ENCODE assay signal across 22 cellular contexts in the genomic region with DNA sequence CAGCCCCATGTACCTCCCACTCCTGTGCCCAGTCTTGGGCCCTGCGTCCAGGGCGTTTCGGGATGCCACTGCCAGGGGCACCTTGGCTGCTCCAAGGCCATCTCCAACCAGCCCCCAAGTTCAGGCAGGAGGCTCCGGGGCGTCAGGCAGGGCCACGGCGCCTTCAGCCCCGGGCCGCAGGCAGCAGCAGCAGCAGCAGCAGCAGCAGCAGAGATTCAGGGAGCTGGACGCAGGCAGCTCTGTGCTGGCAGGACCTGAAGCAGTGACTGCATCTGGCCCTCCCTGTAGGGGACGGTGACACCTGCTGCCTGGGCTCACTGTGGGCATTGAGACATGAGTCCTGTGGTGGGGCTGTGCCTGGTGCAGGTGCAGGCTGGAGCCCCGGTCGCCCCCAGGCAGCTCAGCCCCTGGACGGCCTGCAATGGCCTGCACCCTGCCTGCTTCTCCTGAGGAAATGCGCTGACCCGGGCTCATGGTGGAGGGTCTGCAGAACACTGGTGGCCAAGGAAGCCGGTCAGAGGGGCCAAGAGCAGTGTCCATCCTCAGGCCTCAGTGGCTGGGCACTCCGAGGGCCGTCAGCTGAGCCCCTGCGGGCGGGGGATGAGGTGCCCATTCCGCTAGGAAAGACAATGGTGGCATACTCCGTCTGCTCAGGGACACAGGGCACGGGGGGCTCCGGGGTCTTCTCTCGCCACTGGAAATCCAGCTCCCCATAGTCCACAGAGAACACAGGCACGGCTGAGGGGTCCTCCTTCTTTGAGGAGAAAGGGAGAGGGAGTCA. TPM values are rescaled to one million over a fixed set of nuclear protein-coding genes. Genes with fewer than 3 reads are reported as not detected.
DNase-seq lines count a peak whose midpoint lies in the region; ATAC-seq and TF ChIP-seq lines count a peak whose summit lies in the region.
"Had no signal": no experiment of that assay in that cellular context is flagged by ENCODE, and none has a peak within 500 bp of the region (broad histone marks: within the 10 kb centered on the region; RNA-seq: fewer than 3 reads in every experiment).

No MANE protein-coding gene starts in this region.

- H3K9ac ChIP-seq in H9 (ENCODE audit: extremely low read depth, insufficient read length, low read length) = no peak overlapping the region

- H3T11ph ChIP-seq in H9 (ENCODE audit: low read length) = no peak overlapping the region

- peaks cover 0 to 6% (median 0%) of the 10 kb centered on the region in 7 donors for H3K27me3 ChIP-seq in heart right ventricle
- H3K27me3 ChIP-seq in H9 (ENCODE audit: insufficient read depth, low read length) = no peaks in the 10 kb centered on the region
- H3K27me3 ChIP-seq: transverse colon had no signal

- H2BK20ac ChIP-seq in H9 (ENCODE audit: low read depth, low read length, poor library complexity, severe bottlenecking) = no peak overlapping the region

- H3K36me3 ChIP-seq in heart right ventricle = no peaks in the 10 kb centered on the region
- H3K36me3 ChIP-seq: transverse colon had no signal

- H3K4me2 ChIP-seq in H9 (ENCODE audit: insufficient read depth, insufficient read length, low read length) = no peak overlapping the region
- H3K4me2 ChIP-seq: GM23338 had no signal

- H3K4me3 ChIP-seq in heart right ventricle = no peak overlapping the region
- H3K4me3 ChIP-seq: GM23338, psoas muscle, transverse colon had no signal

- no peak overlapping the region for H3K4ac ChIP-seq in H9 (ENCODE audit: low read depth, low read length)

- intact Hi-C loops in Right ventricle myocardium inferior (cut with DNase I) = no loop called here
- intact Hi-C loops in heart right ventricle (cut with DNase I) = loop anchor here in 1 of 10 donors (10.0 kb wide), 1 partner anchor 116 kb away; a partner anchor contains a TSS

- no peaks in the 10 kb centered on the region for H4K20me1 ChIP-seq in H9 (ENCODE audit: control insufficient read depth, insufficient read depth, insufficient read length)

- H3K27ac ChIP-seq in heart right ventricle (no peak overlapping the region), H9 (ENCODE audit: insufficient read length, low read depth, low read length) (no peak overlapping the region)
- H3K27ac ChIP-seq: psoas muscle, RWPE1, transverse colon had no signal

- no peak overlapping the region for H2BK120ac ChIP-seq in H9 (ENCODE audit: low read depth, low read length, poor library complexity, severe bottlenecking)

- H3K4me1 ChIP-seq in heart right ventricle (peaks cover 8 to 22% (median 17%) of the 10 kb centered on the region in 9 donors), H9 (ENCODE audit: insufficient read depth, low read length) (no peaks in the 10 kb centered on the region)
- H3K4me1 ChIP-seq: psoas muscle had no signal

- H3K79me1 ChIP-seq in H9 (ENCODE audit: insufficient read depth, low read depth, low read length, poor library complexity, severe bottlenecking) = no peaks in the 10 kb centered on the region

- no peak overlapping the region for H3K56ac ChIP-seq in H9 (ENCODE audit: insufficient read length, low read depth, low read length)

- H2AFZ ChIP-seq in H9 (ENCODE audit: low read length) = no peak overlapping the region
- H2AFZ ChIP-seq: GM23338 had no signal

- peak; percentile 45 for DNase-seq in Right ventricle myocardium inferior (ENCODE audit: missing footprints)
- no peak for DNase-seq in heart right ventricle
- peak; percentile 30 for DNase-seq in H9
- peak; percentile 12 for DNase-seq in glutamatergic neuron
- DNase-seq in stimulated activated effector memory CD8-positive, alpha-beta T cell treated with anti-CD3 and anti-CD28 coated beads, Interleukin-12 subunit alpha, Interleukin-12 subunit beta, amount 100 ng/mL, for 72 hours (ENCODE audit: low spot score in 2 of 2) = peak in 1 of 2 donors; percentile 47
- DNase-seq in HUDEP-2 (lab: John Stamatoyannopoulos, UW; ENCODE audit: unreplicated experiment in 76 of 76) = no peak
- no peak for DNase-seq in NCI-H1694 (lab: John Stamatoyannopoulos, UW)
- DNase-seq: amniotic stem cell; naive thymus-derived CD8-positive, alpha-beta T cell; NCI-H146; NCI-H345; NK-92 treated with Interleukin-12 subunit alpha and Interleukin-12 subunit beta, amount 100 ng/mL, for 24 hours; psoas muscle; T-cell; transverse colon had no signal

- no peak overlapping the region for H2BK15ac ChIP-seq in H9 (ENCODE audit: low read depth, low read length)

- H4K8ac ChIP-seq in H9 (replicated peaks; ENCODE audit: insufficient read length, low read depth, low read length) = no peak overlapping the region

- H2AK5ac ChIP-seq in H9 (ENCODE audit: insufficient read length, low read length) = no peak overlapping the region

- H4K91ac ChIP-seq in H9 (ENCODE audit: insufficient read length, low read depth, low read length) = no peak overlapping the region

- 95 to 97% methylated on average over 27 of the region's 27 CpGs for WGBS in heart right ventricle, 2 donors
- WGBS in H9 (ENCODE audit: extremely low coverage, insufficient read length, low lambda C conversion rate) = no CpG with 5 or more reads among the region's 27 CpGs

- no peak overlapping the region; the same call in 1 of the 2 replicates for H3K14ac ChIP-seq in H9 (ENCODE audit: insufficient read depth, low read length)

- no peak overlapping the region for H3K23ac ChIP-seq in H9 (ENCODE audit: insufficient read length, low read depth, low read length)

- no peak overlapping the region for H3K27ac Mint-ChIP-seq in H9
- H3K27ac Mint-ChIP-seq in glutamatergic neuron (ENCODE audit: unreplicated experiment) = no peak overlapping the region
- H3K27ac Mint-ChIP-seq in stimulated activated effector memory CD8-positive, alpha-beta T cell treated with anti-CD3 and anti-CD28 coated beads, Interleukin-12 subunit alpha, Interleukin-12 subunit beta, amount 100 ng/mL, for 72 hours = peak overlapping the region; percentile 81
- H3K27ac Mint-ChIP-seq: GM23338; naive thymus-derived CD8-positive, alpha-beta T cell; T-cell had no signal

- H2BK12ac ChIP-seq in H9 (ENCODE audit: insufficient read length, low read depth, low read length) = no peak overlapping the region

- H3K79me2 ChIP-seq in H9 (ENCODE audit: insufficient read depth, low read length) = no peaks in the 10 kb centered on the region

- H3K18ac ChIP-seq in H9 (ENCODE audit: insufficient read length, low read depth, low read length) = no peak overlapping the region

- H3K4me1 Mint-ChIP-seq in H9 (no peaks in the 10 kb centered on the region), glutamatergic neuron (ENCODE audit: low read depth, unreplicated experiment) (no peaks in the 10 kb centered on the region)
- H3K4me1 Mint-ChIP-seq in stimulated activated effector memory CD8-positive, alpha-beta T cell treated with anti-CD3 and anti-CD28 coated beads, Interleukin-12 subunit alpha, Interleukin-12 subunit beta, amount 100 ng/mL, for 72 hours = peaks cover 36% of the 10 kb centered on the region
- H3K4me1 Mint-ChIP-seq: GM23338 had no signal

- H3K23me2 ChIP-seq in H9 (ENCODE audit: insufficient read length, low read depth, low read length, poor library complexity, severe bottlenecking) = no peaks in the 10 kb centered on the region

- H3K27me3 Mint-ChIP-seq in H9 (ENCODE audit: low read depth) (peaks cover 16% of the 10 kb centered on the region), glutamatergic neuron (ENCODE audit: unreplicated experiment) (peaks cover 9% of the 10 kb centered on the region)
- H3K27me3 Mint-ChIP-seq: CD4-positive, alpha-beta memory T cell had no signal

- H4K5ac ChIP-seq in H9 (ENCODE audit: insufficient read length, low read depth, low read length) = no peak overlapping the region

- TF ChIP-seq CTCF in heart right ventricle (IDR thresholded peaks at IDR 0.05) (no peak), H9 (conservative IDR thresholded peaks at IDR 0.05) (no peak), glutamatergic neuron (IDR thresholded peaks at IDR 0.05; ENCODE audit: partially characterized antibody, unreplicated experiment) (no peak)

- H3K9me3 ChIP-seq in heart right ventricle (no peaks in the 10 kb centered on the region), H9 (ENCODE audit: control insufficient read depth, low read depth, low read length) (no peaks in the 10 kb centered on the region)
- H3K9me3 ChIP-seq: psoas muscle, transverse colon had no signal

- no peak overlapping the region for H2BK5ac ChIP-seq in H9 (ENCODE audit: insufficient read length, low read length)

- H3K36me3 Mint-ChIP-seq in H9 (ENCODE audit: insufficient read depth in 1 of 3, low read depth in 3 of 3) = no peaks in the 10 kb centered on the region
- no peaks in the 10 kb centered on the region for H3K36me3 Mint-ChIP-seq in glutamatergic neuron (ENCODE audit: unreplicated experiment)
- peaks cover 73% of the 10 kb centered on the region for H3K36me3 Mint-ChIP-seq in stimulated activated effector memory CD8-positive, alpha-beta T cell treated with anti-CD3 and anti-CD28 coated beads, Interleukin-12 subunit alpha, Interleukin-12 subunit beta, amount 100 ng/mL, for 72 hours
- H3K36me3 Mint-ChIP-seq: naive thymus-derived CD8-positive, alpha-beta T cell; T-cell had no signal

- H3K4me3 Mint-ChIP-seq in H9 (no peak overlapping the region), glutamatergic neuron (ENCODE audit: unreplicated experiment) (no peak overlapping the region)
- H3K4me3 Mint-ChIP-seq in stimulated activated effector memory CD8-positive, alpha-beta T cell treated with anti-CD3 and anti-CD28 coated beads, Interleukin-12 subunit alpha, Interleukin-12 subunit beta, amount 100 ng/mL, for 72 hours = no peak overlapping the region
- H3K4me3 Mint-ChIP-seq: CD4-positive, alpha-beta memory T cell; GM23338; naive thymus-derived CD8-positive, alpha-beta T cell; T-cell had no signal

- H3K9me3 Mint-ChIP-seq in H9 (no peaks in the 10 kb centered on the region), glutamatergic neuron (ENCODE audit: unreplicated experiment) (peaks cover 7% of the 10 kb centered on the region)
- no peaks in the 10 kb centered on the region for H3K9me3 Mint-ChIP-seq in stimulated activated effector memory CD8-positive, alpha-beta T cell treated with anti-CD3 and anti-CD28 coated beads, Interleukin-12 subunit alpha, Interleukin-12 subunit beta, amount 100 ng/mL, for 72 hours
- H3K9me3 Mint-ChIP-seq: GM23338; naive thymus-derived CD8-positive, alpha-beta T cell; T-cell had no signal

- no peak for ATAC-seq in Right ventricle myocardium inferior
- ATAC-seq in heart right ventricle = no peak
- ATAC-seq in stimulated activated effector memory CD8-positive, alpha-beta T cell treated with anti-CD3 and anti-CD28 coated beads, Interleukin-12 subunit alpha, Interleukin-12 subunit beta, amount 100 ng/mL, for 72 hours = peak; percentile 25
- ATAC-seq in GM18868 (IDR thresholded peaks at IDR 0.05; ENCODE audit: unreplicated experiment) = no peak
- ATAC-seq: esophagus mucosa; naive thymus-derived CD8-positive, alpha-beta T cell; psoas muscle; T-cell had no signal

RNA-seq across cellular contexts. Expression of a gene that starts 8.0 kb away (rescaled TPM):
- total RNA-seq in Right ventricle myocardium inferior (1.2 TPM), heart right ventricle (10 to 100 TPM in 1 of 10 donors, 1 to 10 TPM in 9; 1.3 to 14.2 (median 2.8) TPM), H9 (2021) (1.4 and 1.6 TPM in 2 replicates), glutamatergic neuron (ENCODE audit: unreplicated experiment) (not detected)
- polyA plus RNA-seq in heart right ventricle = 1 to 10 TPM; 6.4 to 7.1 TPM
- total RNA-seq: lung microvascular endothelial cell had no signal

RNA-seq across cellular contexts. Expression of a gene that starts 18.8 kb away (rescaled TPM):
- total RNA-seq in Right ventricle myocardium inferior (not detected), heart right ventricle (not detected), H9 (2021) (not detected in 2 replicates), glutamatergic neuron (ENCODE audit: unreplicated experiment) (not detected)
- under 1 TPM in 1 of 2 donors, not detected in 1; 0.15 TPM for polyA plus RNA-seq in heart right ventricle
- total RNA-seq: esophagus mucosa; GM23338; lung microvascular endothelial cell; naive thymus-derived CD8-positive, alpha-beta T cell; psoas muscle had no signal
- polyA plus RNA-seq: CD4-positive, alpha-beta memory T cell; GM23338; naive thymus-derived CD8-positive, alpha-beta T cell had no signal

RNA-seq across cellular contexts. Expression of a gene that starts 41.7 kb away (rescaled TPM):
- 0.30 TPM for total RNA-seq in Right ventricle myocardium inferior
- 1 to 10 TPM in 1 of 10 donors, under 1 TPM in 7, not detected in 2; 0.07 to 1.2 (median 0.46) TPM for total RNA-seq in heart right ventricle
- polyA plus RNA-seq in heart right ventricle = 1 to 10 TPM in 1 of 2 donors, under 1 TPM in 1; 0.22 to 1.0 TPM
- 0.42 and 0.70 TPM in 2 replicates for total RNA-seq in H9 (2021)
- total RNA-seq in glutamatergic neuron (ENCODE audit: unreplicated experiment) = 0.88 TPM
- total RNA-seq: activated CD8-positive, alpha-beta memory T cell treated with anti-CD3 and anti-CD28 coated beads for 36 hours; esophagus mucosa; naive thymus-derived CD8-positive, alpha-beta T cell had no signal
- polyA plus RNA-seq: naive thymus-derived CD8-positive, alpha-beta T cell had no signal

Comparison
In these comparisons a context has a peak if more than half of its experiments do, and no peak if none do; other contexts are left out.
1. DNase-seq: peak in Right ventricle myocardium inferior (single experiment), H9 (single experiment) and glutamatergic neuron (single experiment); none in heart right ventricle (0 of 2), HUDEP-2 (0 of 76) and NCI-H1694 (single experiment).